ENCODE assay signal across 17 cellular contexts in genomic region chr6:112443118-112443641, GRCh38.
DNase-seq lines count a peak whose midpoint lies in the region; ATAC-seq, FAIRE-seq and TF ChIP-seq lines count a peak whose summit lies in the region.
"Had no signal": no experiment of that assay in that cellular context is flagged by ENCODE, and none has a peak within 500 bp of the region (broad histone marks: within the 10 kb centered on the region; RNA-seq: fewer than 3 reads in every experiment).

No MANE protein-coding gene starts in this region.

- no peak overlapping the region for H3K23ac ChIP-seq in H1 (ENCODE audit: insufficient read length)

- H3K27ac ChIP-seq in A673 (ENCODE audit: low read depth, low read length, poor library complexity, severe bottlenecking) (no peak overlapping the region), H1 (ENCODE audit: low read depth, low read length) (no peak overlapping the region)
- H3K27ac ChIP-seq: breast epithelium, heart left ventricle, vagina, WERI-Rb-1 had no signal

- H4K91ac ChIP-seq in H1 (replicated peaks; ENCODE audit: insufficient read length, low read length), result no peak overlapping the region

- no peak overlapping the region for H3K56ac ChIP-seq in H1 (replicated peaks; ENCODE audit: insufficient read length, low read depth, low read length)

- no peak for TF ChIP-seq EP300 in H1 (IDR thresholded peaks at IDR 0.05; ENCODE audit: borderline replicate concordance in 1 of 2, low read depth in 2 of 2, low read length in 2 of 2)

- peak; percentile 39 for DNase-seq in A673 (ENCODE audit: low spot score)
- peak; percentile 39 for DNase-seq in M059J (ENCODE audit: low read depth)
- no peak for DNase-seq in H1 (ENCODE audit: low read depth in 1 of 2, low spot score in 2 of 2)
- peak; percentile 38 for DNase-seq in kidney glomerular epithelial cell (lab: John Stamatoyannopoulos, UW)
- DNase-seq in A172 (ENCODE audit: low spot score), result no peak
- no peak for DNase-seq in activated effector memory CD4-positive, alpha-beta T cell treated with Interleukin-2 at 50 U/mL for 16 hours
- no peak for DNase-seq in NCI-H2107 treated with DMSO at 0.1 percent for 48 hours (lab: John Stamatoyannopoulos, UW; ENCODE audit: unreplicated experiment)
- no peak for DNase-seq in T-helper 17 cell
- DNase-seq: COR-L47, WERI-Rb-1 had no signal

- H3K4me3 ChIP-seq in A673 (ENCODE audit: low read depth, low read length, poor library complexity, severe bottlenecking) (no peak overlapping the region), H1 (ENCODE audit: extremely low read depth in 1 of 4, insufficient read depth in 2 of 4, low read depth in 3 of 4, low read length in 4 of 4) (no peak overlapping the region)
- H3K4me3 ChIP-seq: breast epithelium, heart left ventricle, vagina had no signal

- H3K4me3 Mint-ChIP-seq in T-helper 17 cell, result no peak overlapping the region
- H3K4me3 Mint-ChIP-seq: stimulated activated naive CD8-positive, alpha-beta T cell treated with anti-CD3 and anti-CD28 coated beads, Interleukin-15, Interleukin-2, amounts not matched to agents 100 ng/mL and 50 ng/mL, for 24 hours had no signal

- no peak overlapping the region for H3K9ac ChIP-seq in H1 (replicated peaks in 1 of 4; ENCODE audit: extremely low read depth in 1 of 4, low read depth in 3 of 4, low read length in 3 of 4)

- TF ChIP-seq POLR2A in H1 (IDR thresholded peaks at IDR 0.05; ENCODE audit: control extremely low read depth in 1 of 2, low read depth in 2 of 2, low read length in 2 of 2), result no peak

- H2BK120ac ChIP-seq in H1 (replicated peaks; ENCODE audit: low read depth, low read length), result no peak overlapping the region

- H2BK5ac ChIP-seq in H1 (ENCODE audit: low read depth, low read length), result no peak overlapping the region

- no peak overlapping the region for H3K18ac ChIP-seq in H1 (ENCODE audit: extremely low read depth, low read length)

- no peak overlapping the region for H4K8ac ChIP-seq in H1 (ENCODE audit: extremely low read depth, insufficient read depth, low read length)

- 86% methylated on average over 5 of the region's 5 CpGs; no CpG with 5 or more reads in 1 of the 2 experiments for WGBS in H1 (ENCODE audit: extremely low coverage in 1 of 2, insufficient coverage in 1 of 2, insufficient read length in 1 of 2, insufficient replicate concordance in 2 of 2, low coverage in 1 of 2, low lambda C conversion rate in 2 of 2, missing lambda C conversion rate in 1 of 2), 2 experiments

- no peaks in the 10 kb centered on the region for H3K79me1 ChIP-seq in H1 (ENCODE audit: low read depth, low read length)

- no peak overlapping the region for H3K4me2 ChIP-seq in H1 (ENCODE audit: insufficient read depth in 1 of 2, low read depth in 2 of 2, low read length in 2 of 2)

- no peaks in the 10 kb centered on the region for H3K23me2 ChIP-seq in H1 (ENCODE audit: low read depth, low read length)

- H2BK12ac ChIP-seq in H1 (ENCODE audit: low read depth, low read length), result no peak overlapping the region

- H3K27me3 ChIP-seq in A673 (replicated peaks; ENCODE audit: insufficient read depth, low read depth, low read length, poor library complexity) (no peaks in the 10 kb centered on the region), H1 (replicated peaks in 1 of 4; ENCODE audit: control insufficient read depth in 3 of 4, extremely low read depth in 1 of 4, insufficient read depth in 3 of 4, low read length in 3 of 4) (no peaks in the 10 kb centered on the region)
- H3K27me3 ChIP-seq: breast epithelium, heart left ventricle, vagina had no signal

- no peak overlapping the region for H4K5ac ChIP-seq in H1 (ENCODE audit: insufficient read length, low read depth, low read length)

- no peaks in the 10 kb centered on the region for H3K36me3 ChIP-seq in A673 (ENCODE audit: insufficient read depth, low read length, poor library complexity, severe bottlenecking)
- no peaks in the 10 kb centered on the region for H3K36me3 ChIP-seq in H1 (ENCODE audit: control insufficient read depth in 2 of 4, insufficient read depth in 4 of 4, low read length in 3 of 4)
- H3K36me3 ChIP-seq: breast epithelium, heart left ventricle, vagina, WERI-Rb-1 had no signal

- H2AFZ ChIP-seq in H1 (ENCODE audit: low read length), result peak overlapping the region; percentile 21; the same call in 1 of the 2 replicates

- no peak overlapping the region for H2BK20ac ChIP-seq in H1 (ENCODE audit: low read length)

- no peak for ATAC-seq in T-helper 17 cell
- ATAC-seq: left lobe of liver had no signal

- no peak overlapping the region for H3K14ac ChIP-seq in H1 (ENCODE audit: insufficient read length)

- peaks cover 7% of the 10 kb centered on the region for H3K27me3 Mint-ChIP-seq in T-helper 17 cell
- H3K27me3 Mint-ChIP-seq: stimulated activated naive CD8-positive, alpha-beta T cell treated with anti-CD3 and anti-CD28 coated beads, Interleukin-15, Interleukin-2, amounts not matched to agents 100 ng/mL and 50 ng/mL, for 24 hours had no signal

- TF ChIP-seq CTCF in A673 (conservative IDR thresholded peaks at IDR 0.05; ENCODE audit: low read depth, low read length) (no peak), H1 (IDR thresholded peaks at IDR 0.05; ENCODE audit: control extremely low read depth in 1 of 3, insufficient read depth in 1 of 3, low read depth in 1 of 3, low read length in 3 of 3) (no peak)

- no peak for TF ChIP-seq RAD21 in H1 (IDR thresholded peaks at IDR 0.05 in 1 of 2, conservative IDR thresholded peaks at IDR 0.05 in 1 of 2; ENCODE audit: low read depth in 2 of 2, low read length in 2 of 2)

- H2BK15ac ChIP-seq in H1 (ENCODE audit: low read length), result no peak overlapping the region

- H3K9me3 ChIP-seq in A673 (ENCODE audit: low read depth, low read length, poor library complexity, severe bottlenecking), result no peaks in the 10 kb centered on the region
- H3K9me3 ChIP-seq in H1 (ENCODE audit: insufficient read depth in 2 of 2, low read depth in 1 of 2, low read length in 1 of 2), result no peaks in the 10 kb centered on the region
- no peaks in the 10 kb centered on the region for H3K9me3 ChIP-seq in T-helper 17 cell (ENCODE audit: control insufficient read depth, low read length, poor library complexity, severe bottlenecking)
- H3K9me3 ChIP-seq: breast epithelium, heart left ventricle, vagina had no signal

- FAIRE-seq in H1 (lab: Jason Lieb, UNC), result no peak
- FAIRE-seq: GM19239, HTR-8/SVneo had no signal

- no TSS peak for BruUV-seq in A673 (replicated peaks; lab: Mats Ljungman, UMichigan)

- no peaks in the 10 kb centered on the region for H3K4me1 Mint-ChIP-seq in T-helper 17 cell

- no peaks in the 10 kb centered on the region for H4K20me1 ChIP-seq in H1 (replicated peaks in 1 of 2; ENCODE audit: control insufficient read depth in 1 of 2, insufficient read depth in 2 of 2, low read length in 2 of 2)

- intact Hi-C loops in A673 (cut with micrococcal nuclease; ENCODE audit: unreplicated experiment), result no loop called here

- H3K36me3 Mint-ChIP-seq in T-helper 17 cell (ENCODE audit: low read depth), result no peaks in the 10 kb centered on the region

- H2AK5ac ChIP-seq in H1 (ENCODE audit: low read depth, low read length), result no peak overlapping the region

- H3K79me2 ChIP-seq in H1 (ENCODE audit: control insufficient read depth in 1 of 2, insufficient read depth in 2 of 2, low read length in 2 of 2), result no peaks in the 10 kb centered on the region

- CTCF ChIA-PET in A673 (lab: Charles Lee), result no interaction called here
- CTCF ChIA-PET in H1 (lab: Charles Lee; ENCODE audit: partially characterized antibody), result interaction anchor here (0.8 to 1.0 kb wide), 2 partner anchors 13 to 176 kb away, joined by 3 to 4 read pairs; no protein-coding TSS in a partner anchor

- POLR2A ChIA-PET in A673 (lab: Charles Lee; ENCODE audit: low non-redundant PET) (no interaction called here), H1 (lab: Charles Lee; ENCODE audit: partially characterized antibody) (no interaction called here)

- H3K4ac ChIP-seq in H1 (replicated peaks; ENCODE audit: insufficient read length, low read depth, low read length), result no peak overlapping the region

- H3K27ac Mint-ChIP-seq in T-helper 17 cell, result no peak overlapping the region
- H3K27ac Mint-ChIP-seq: stimulated activated naive CD8-positive, alpha-beta T cell treated with anti-CD3 and anti-CD28 coated beads, Interleukin-15, Interleukin-2, amounts not matched to agents 100 ng/mL and 50 ng/mL, for 24 hours had no signal

- peaks cover 21% of the 10 kb centered on the region for H3K4me1 ChIP-seq in A673 (ENCODE audit: insufficient read depth, low read length, poor library complexity, severe bottlenecking)
- H3K4me1 ChIP-seq in H1 (replicated peaks in 1 of 4; ENCODE audit: control insufficient read depth in 3 of 4, insufficient read depth in 4 of 4, low read length in 3 of 4), result no peaks in the 10 kb centered on the region
- H3K4me1 ChIP-seq: breast epithelium, vagina had no signal

TF ChIP-seq in H1, 55 proteins besides CTCF, POLR2A, EP300 and RAD21:
- TF ChIP-seq YY1 (IDR thresholded peaks at IDR 0.05; ENCODE audit: low read depth, low read length) (0 out of 2 replicates have a peak, but pooled peaks have one; percentile 23), RXRA (IDR thresholded peaks at IDR 0.05; ENCODE audit: insufficient read depth, low read depth, low read length) (no peak), CREB1 (IDR thresholded peaks at IDR 0.05) (no peak), RBBP5 (IDR thresholded peaks at IDR 0.05; ENCODE audit: borderline replicate concordance, low read depth, low read length) (no peak)
- TF ChIP-seq, protein P1, sequence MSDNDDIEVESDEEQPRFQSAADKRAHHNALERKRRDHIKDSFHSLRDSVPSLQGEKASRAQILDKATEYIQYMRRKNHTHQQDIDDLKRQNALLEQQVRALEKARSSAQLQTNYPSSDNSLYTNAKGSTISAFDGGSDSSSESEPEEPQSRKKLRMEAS (IDR thresholded peaks at IDR 0.05), result no peak

Comparison
In these comparisons a context has a peak if more than half of its experiments do, and no peak if none do; other contexts are left out.
1. DNase-seq: peak in A673 (single experiment), M059J (single experiment) and kidney glomerular epithelial cell (single experiment); none in H1 (0 of 2), A172 (single experiment), activated effector memory CD4-positive, alpha-beta T cell treated with Interleukin-2 at 50 U/mL for 16 hours (single experiment), NCI-H2107 treated with DMSO at 0.1 percent for 48 hours (single experiment) and T-helper 17 cell (0 of 3).